21 cellular contexts compared by ENCODE assay signal in genomic region chr2:111950241-111950640, GRCh38. TPM values are rescaled to one million over a fixed set of nuclear protein-coding genes. Genes with fewer than 3 reads are reported as not detected.
DNase-seq lines count a peak whose midpoint lies in the region; ATAC-seq, FAIRE-seq and TF ChIP-seq lines count a peak whose summit lies in the region.
"Had no signal": no experiment of that assay in that cellular context is flagged by ENCODE, and none has a peak within 500 bp of the region (broad histone marks: within the 10 kb centered on the region; RNA-seq: fewer than 3 reads in every experiment).

No MANE protein-coding gene starts in this region.

- FAIRE-seq in K562 (lab: Jason Lieb, UNC) = peak; percentile 68
- FAIRE-seq: A549, GM12878, GM19239, H1, HTR-8/SVneo had no signal

- no peak for ATAC-seq in K562
- ATAC-seq: A549, GM12878 had no signal

- TF ChIP-seq EP300 in K562 (IDR thresholded peaks at IDR 0.05; ENCODE audit: low read length) = no peak

- BruUV-seq in K562 (replicated peaks; lab: Mats Ljungman, UMichigan) = no TSS peak

- TF ChIP-seq POLR2A in K562 (conservative IDR thresholded peaks at IDR 0.05) = no peak

- no peak overlapping the region for H2AFZ ChIP-seq in K562 (ENCODE audit: low read depth, low read length)

- no peak overlapping the region for H3K9ac ChIP-seq in K562 (ENCODE audit: insufficient read depth in 1 of 2, low read depth in 2 of 2, low read length in 2 of 2)
- H3K9ac ChIP-seq: BLaER1 treated with 17β-estradiol and CSF1 and Interleukin-3, amounts not matched to agents 10 nM and 100 nM had no signal

- intact Hi-C loops in K562 (cut with micrococcal nuclease) = no loop called here

- CTCF ChIA-PET in K562 (lab: Yijun Ruan, JAX; ENCODE audit: low intra/inter-chr PET ratio) = no interaction called here

- H3K4me2 ChIP-seq in K562 (ENCODE audit: insufficient read depth, low read length) = no peak overlapping the region
- H3K4me2 ChIP-seq: A549; BLaER1 treated with 17β-estradiol and CSF1 and Interleukin-3, amounts not matched to agents 10 nM and 100 nM had no signal

- in situ Hi-C loops in K562 (cut with MboI) = no loop called here

- no peaks in the 10 kb centered on the region for H3K4me1 ChIP-seq in K562 (replicated peaks in 1 of 2; ENCODE audit: control insufficient read depth in 2 of 2, insufficient read depth in 2 of 2, low read length in 2 of 2)

- TF ChIP-seq CTCF in AG09319 (IDR thresholded peaks at IDR 0.05; ENCODE audit: low read depth, low read length) (no peak), K562 (IDR thresholded peaks at IDR 0.05 in 2 of 3, conservative IDR thresholded peaks at IDR 0.05 in 1 of 3; ENCODE audit: insufficient read depth in 2 of 3, low read depth in 1 of 3, low read length in 3 of 3) (no peak), fibroblast of mammary gland (conservative IDR thresholded peaks at IDR 0.05; ENCODE audit: control insufficient read depth, insufficient read depth, low read depth, low read length) (no peak), fibroblast of villous mesenchyme (IDR thresholded peaks at IDR 0.05; ENCODE audit: insufficient read depth, low read depth, low read length) (no peak), coronary artery (IDR thresholded peaks at IDR 0.05) (no peak)

- DNase-seq in AG09319 (ENCODE audit: extremely low read depth, low read depth) (peak; percentile 18), K562 (ENCODE audit: extremely low read depth in 1 of 4, low spot score in 3 of 4) (no peak), fibroblast of mammary gland (ENCODE audit: low read depth) (peak; percentile 30), fibroblast of villous mesenchyme (ENCODE audit: low read depth) (peak; percentile 10), cerebellar nuclear complex (lab: John Stamatoyannopoulos, UW) (no peak), NCI-H1436 (lab: John Stamatoyannopoulos, UW) (no peak), coronary artery (ENCODE audit: low spot score) (no peak)
- DNase-seq: CD8-positive, alpha-beta memory T cell; COR-L47; DMS 273 treated with DMSO at 0.1 percent for 48 hours; DMS53; DND-41; EL; H9 had no signal

- WGBS in K562 (ENCODE audit: insufficient coverage, low coverage, missing lambda C conversion rate) = 0% methylated on average over 1 of the region's 1 CpG

- H3K9me3 ChIP-seq in K562 (replicated peaks; ENCODE audit: control insufficient read depth, insufficient read depth, low read depth, low read length) = no peaks in the 10 kb centered on the region
- H3K9me3 ChIP-seq: A549; BLaER1 treated with 17β-estradiol and CSF1 and Interleukin-3, amounts not matched to agents 10 nM and 100 nM had no signal

- no peaks in the 10 kb centered on the region for H3K79me2 ChIP-seq in K562 (ENCODE audit: control insufficient read depth, insufficient read depth, low read length)

- no peak overlapping the region for H3K27ac ChIP-seq in K562 (ENCODE audit: extremely low read depth, low read depth, low read length)
- H3K27ac ChIP-seq in coronary artery = no peak overlapping the region
- H3K27ac ChIP-seq: 22Rv1; A549; BLaER1 treated with 17β-estradiol and CSF1 and Interleukin-3, amounts not matched to agents 10 nM and 100 nM had no signal

- peaks cover 3 to 9% of the 10 kb centered on the region in 2 experiments; a peak in 3 of 5 replicates for H3K27me3 ChIP-seq in K562 (ENCODE audit: control insufficient read depth in 2 of 2, insufficient read depth in 2 of 2, low read length in 2 of 2)
- H3K27me3 ChIP-seq: BLaER1 treated with 17β-estradiol and CSF1 and Interleukin-3, amounts not matched to agents 10 nM and 100 nM had no signal

- no peaks in the 10 kb centered on the region for H3K9me1 ChIP-seq in K562 (ENCODE audit: control insufficient read depth, insufficient read depth, low read length)

- no peak for TF ChIP-seq RAD21 in K562 (CRISPR knock-in tag; conservative IDR thresholded peaks at IDR 0.05 in 1 of 2, IDR thresholded peaks at IDR 0.05 in 1 of 2)

- no peaks in the 10 kb centered on the region for H4K20me1 ChIP-seq in K562 (replicated peaks; ENCODE audit: control insufficient read depth, insufficient read depth, low read length)

- H3K36me3 ChIP-seq in K562 (ENCODE audit: control insufficient read depth, insufficient read depth, low read length) = no peaks in the 10 kb centered on the region

- H3K4me3 ChIP-seq in K562 = no peak overlapping the region
- no peak overlapping the region for H3K4me3 ChIP-seq in fibroblast of mammary gland (ENCODE audit: control insufficient read depth, low read depth, low read length)
- H3K4me3 ChIP-seq in fibroblast of villous mesenchyme (ENCODE audit: low read depth, low read length) = no peak overlapping the region
- H3K4me3 ChIP-seq in coronary artery = no peak overlapping the region
- H3K4me3 ChIP-seq: A549; BLaER1 treated with 17β-estradiol and CSF1 and Interleukin-3, amounts not matched to agents 10 nM and 100 nM; GM12878 had no signal

- POLR2A ChIA-PET in K562 (lab: Yijun Ruan, JAX) = no interaction called here

TF ChIP-seq in K562, 482 proteins besides CTCF, POLR2A, EP300 and RAD21:
- TF ChIP-seq ZC3H11A (IDR thresholded peaks at IDR 0.05; ENCODE audit: low read depth, low read length) (no peak), ZNF76 (CRISPR knock-in tag; IDR thresholded peaks at IDR 0.05; ENCODE audit: borderline replicate concordance) (no peak)
- TF ChIP-seq, protein P1, sequence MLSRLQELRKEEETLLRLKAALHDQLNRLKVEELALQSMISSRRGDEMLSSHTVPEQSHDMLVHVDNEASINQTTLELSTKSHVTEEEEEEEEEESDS (CRISPR knock-in tag; IDR thresholded peaks at IDR 0.05) = no peak

RNA-seq across cellular contexts. Expression of gene MERTK, which starts 51.8 kb away (rescaled TPM):
- total RNA-seq in K562 (2011; cell fraction: chromatin; rRNA removed; ENCODE audit: low replicate concordance) = 5.8 and 6.9 TPM in 2 replicates
- 5.0 and 5.3 TPM in 2 replicates for total RNA-seq in K562 (2011; cell fraction: nucleolus; rRNA removed)
- 4.0 and 4.7 TPM in 2 replicates for total RNA-seq in K562 (2011; cell fraction: nucleoplasm; rRNA removed)
- total RNA-seq in K562 (2014; rRNA removed) (0.82 and 1.1 TPM in 2 replicates), K562 (2014; rRNA removed; fragmentation: Illumina TruSeq; extraction: Trizol) (0.73 and 0.83 TPM in 2 replicates), K562 (2015; rRNA removed; fragmentation: Illumina TruSeq; extraction: Trizol) (0.62 and 0.68 TPM in 2 replicates), K562 (2021) (1.1 and 1.4 TPM in 2 replicates), fibroblast of villous mesenchyme (under 0.01 TPM in 2 replicates)
- polyA plus RNA-seq in K562 (2011; rRNA removed) (1.6 and 2.7 TPM in 2 replicates), K562 (2014; fragmentation: Illumina TruSeq; extraction: Trizol) (0.93 and 1.2 TPM in 2 replicates), K562 (2014; fragmentation: Nextera tagmentation; extraction: Ambion mirVana) (under 1 TPM; 0.23 to 0.31 TPM), K562 (2014; rRNA removed) (0.74 and 1.3 TPM in 2 replicates)
- 1.7 and 2.3 TPM in 2 replicates for polyA plus RNA-seq in K562 (2011; cell fraction: cytosol; rRNA removed)
- 2.4 and 3.4 TPM in 2 replicates for polyA plus RNA-seq in K562 (2011; cell fraction: nucleus; rRNA removed)
- 0.96 and 1.6 TPM in 2 replicates for polyA plus RNA-seq in K562 (2012)
- 2.4 and 4.1 TPM in 2 replicates for polyA minus RNA-seq in K562 (2011; rRNA and poly(A)+ RNA removed)
- 1.4 and 1.8 TPM in 2 replicates for polyA minus RNA-seq in K562 (2011; cell fraction: cytosol; rRNA and poly(A)+ RNA removed)
- polyA minus RNA-seq in K562 (2011; cell fraction: nucleus; rRNA and poly(A)+ RNA removed) = 1.5 and 3.2 TPM in 2 replicates

Comparison
In these comparisons a context has a peak if more than half of its experiments do, and no peak if none do; other contexts are left out.
1. DNase-seq: peak in AG09319 (single experiment), fibroblast of mammary gland (single experiment) and fibroblast of villous mesenchyme (single experiment); none in K562 (0 of 4), cerebellar nuclear complex (0 of 2), NCI-H1436 (single experiment) and coronary artery (single experiment).